2 cellular contexts compared by ENCODE assay signal in genomic region chr3:99659965-99660364, GRCh38.
TF ChIP-seq lines count a peak whose summit lies in the region.

No MANE protein-coding gene starts in this region.

TF ChIP-seq in endothelial cell of umbilical vein, 7 proteins besides CTCF, POLR2A, EP300 and RAD21 (continued from another document):
- TF ChIP-seq MAX (IDR thresholded peaks at IDR 0.05; ENCODE audit: insufficient read depth, insufficient read length) (no peak), GATA2 (IDR thresholded peaks at IDR 0.05; ENCODE audit: insufficient read depth, insufficient read length, low read depth, low read length) (no peak)

TF ChIP-seq in HEK293T, 16 proteins besides CTCF, POLR2A, EP300 and RAD21 (continued from another document):
- TF ChIP-seq FOXM1 (IDR thresholded peaks at IDR 0.05; ENCODE audit: borderline replicate concordance) (no peak), BHLHE40 (IDR thresholded peaks at IDR 0.05; ENCODE audit: borderline replicate concordance) (no peak), TARDBP (IDR thresholded peaks at IDR 0.05) (no peak), SP1 (IDR thresholded peaks at IDR 0.05) (no peak), L3MBTL2 (conservative IDR thresholded peaks at IDR 0.05) (no peak), SUZ12 (IDR thresholded peaks at IDR 0.05) (no peak), NFRKB (IDR thresholded peaks at IDR 0.05) (no peak), CTBP1 (IDR thresholded peaks at IDR 0.05; ENCODE audit: borderline replicate concordance) (no peak), HDGF (IDR thresholded peaks at IDR 0.05; ENCODE audit: borderline replicate concordance) (no peak), LEF1 (IDR thresholded peaks at IDR 0.05; ENCODE audit: borderline replicate concordance) (no peak)
